Comparison of ENCODE assay signal across 29 cellular contexts in genomic region chr10:33841678-33842077, GRCh38.
"Had no signal": no experiment of that assay in that cellular context is flagged by ENCODE, and none has a peak within 500 bp of the region (broad histone marks: within the 10 kb centered on the region; RNA-seq: fewer than 3 reads in every experiment).

No MANE protein-coding gene starts in this region.

- H3K4me3 Mint-ChIP-seq: stimulated activated effector memory CD8-positive, alpha-beta T cell treated with anti-CD3 and anti-CD28 coated beads, Interleukin-12 subunit alpha, Interleukin-12 subunit beta, amount 100 ng/mL, for 72 hours; stimulated activated memory B cell treated with anti-CD40 and anti-IgM and Interleukin-4, amounts not matched to agents 10 μg/mL and 1 μg/mL and 100 μg/mL, for 72 hours; stimulated activated naive B cell treated with anti-CD40 and anti-IgM and Interleukin-4, amounts not matched to agents 10 μg/mL and 1 μg/mL and 100 μg/mL, for 72 hours; stimulated activated naive CD8-positive, alpha-beta T cell treated with anti-CD3 and anti-CD28 coated beads, Interleukin-15, amount 100 ng/mL, for 72 hours; stimulated activated naive CD8-positive, alpha-beta T cell treated with anti-CD3 and anti-CD28 coated beads, Interleukin-15, Interleukin-2, amounts not matched to agents 100 ng/mL and 50 ng/mL, for 24 hours; type B pancreatic cell had no signal

- H3K27ac ChIP-seq: stomach, suprapubic skin, testis, thoracic aorta, thyroid gland, tibial artery, tibial nerve, transverse colon, upper lobe of left lung, upper lobe of right lung, uterus, vagina had no signal

- H3K4me1 ChIP-seq: stomach, suprapubic skin, testis, thyroid gland, tibial artery, tibial nerve, transverse colon, upper lobe of left lung, upper lobe of right lung, uterus, vagina had no signal

- FAIRE-seq: urothelium cell line had no signal

- H3K4me1 Mint-ChIP-seq: stimulated activated effector memory CD8-positive, alpha-beta T cell treated with anti-CD3 and anti-CD28 coated beads, Interleukin-12 subunit alpha, Interleukin-12 subunit beta, amount 100 ng/mL, for 72 hours; stimulated activated memory B cell treated with anti-CD40 and anti-IgM and Interleukin-4, amounts not matched to agents 10 μg/mL and 1 μg/mL and 100 μg/mL, for 72 hours; stimulated activated naive B cell treated with anti-CD40 and anti-IgM and Interleukin-4, amounts not matched to agents 10 μg/mL and 1 μg/mL and 100 μg/mL, for 72 hours; stimulated activated naive CD8-positive, alpha-beta T cell treated with anti-CD3 and anti-CD28 coated beads, Interleukin-15, amount 100 ng/mL, for 72 hours had no signal

- DNase-seq: stimulated activated CD4-positive, alpha-beta T cell treated with anti-CD3 and anti-CD28 coated beads, Interleukin-2, amount 100 ng/mL, for 48 hours; stimulated activated CD4-positive, alpha-beta T cell treated with anti-CD3 and anti-CD28 coated beads, Interleukin-4, amount 100 ng/mL, for 1 hour; stimulated activated CD4-positive, alpha-beta T cell treated with anti-CD3 and anti-CD28 coated beads, Interleukin-4, amount 100 ng/mL, for 24 hours; stimulated activated CD4-positive, alpha-beta T cell treated with anti-CD3 and anti-CD28 coated beads, Interleukin-4, amount 100 ng/mL, for 4 hours; stimulated activated CD8-positive, alpha-beta memory T cell treated with anti-CD3 and anti-CD28 coated beads, Interleukin-4, amount 100 ng/mL, for 48 hours; stimulated activated naive B cell treated with anti-CD40 and anti-IgM and Interleukin-4, amounts not matched to agents 10 μg/mL and 1 μg/mL and 100 μg/mL, for 72 hours; stimulated activated naive CD4-positive, alpha-beta T cell; stimulated activated naive CD4-positive, alpha-beta T cell treated with Interleukin-2 at 50 U/mL for 16 hours; stimulated activated naive CD8-positive, alpha-beta T cell treated with anti-CD3 and anti-CD28 coated beads, Interleukin-15, amount 100 ng/mL, for 72 hours; stimulated activated naive CD8-positive, alpha-beta T cell treated with anti-CD3 and anti-CD28 coated beads, Interleukin-15, Interleukin-2, amounts not matched to agents 100 U/mL and 50 U/mL, for 24 hours; stomach; substantia nigra; testis; thyroid gland; tibial artery; transverse colon; trophoblast cell; upper lobe of left lung; upper lobe of right lung; uterus had no signal

- H3K9me3 ChIP-seq: testis, thoracic aorta, thyroid gland, tibial artery, transverse colon, upper lobe of left lung, upper lobe of right lung, uterus, vagina had no signal

- H3K36me3 Mint-ChIP-seq: stimulated activated effector memory CD8-positive, alpha-beta T cell treated with anti-CD3 and anti-CD28 coated beads, Interleukin-12 subunit alpha, Interleukin-12 subunit beta, amount 100 ng/mL, for 72 hours; stimulated activated memory B cell treated with anti-CD40 and anti-IgM and Interleukin-4, amounts not matched to agents 10 μg/mL and 1 μg/mL and 100 μg/mL, for 72 hours; stimulated activated naive B cell treated with anti-CD40 and anti-IgM and Interleukin-4, amounts not matched to agents 10 μg/mL and 1 μg/mL and 100 μg/mL, for 72 hours; type B pancreatic cell had no signal

- H3K27ac Mint-ChIP-seq: stimulated activated effector memory CD8-positive, alpha-beta T cell treated with anti-CD3 and anti-CD28 coated beads, Interleukin-12 subunit alpha, Interleukin-12 subunit beta, amount 100 ng/mL, for 72 hours; stimulated activated memory B cell treated with anti-CD40 and anti-IgM and Interleukin-4, amounts not matched to agents 10 μg/mL and 1 μg/mL and 100 μg/mL, for 72 hours; stimulated activated naive B cell treated with anti-CD40 and anti-IgM and Interleukin-4, amounts not matched to agents 10 μg/mL and 1 μg/mL and 100 μg/mL, for 72 hours; stimulated activated naive CD8-positive, alpha-beta T cell treated with anti-CD3 and anti-CD28 coated beads, Interleukin-15, amount 100 ng/mL, for 72 hours; stimulated activated naive CD8-positive, alpha-beta T cell treated with anti-CD3 and anti-CD28 coated beads, Interleukin-15, Interleukin-2, amounts not matched to agents 100 ng/mL and 50 ng/mL, for 24 hours; type B pancreatic cell had no signal

- H3K4me3 ChIP-seq: stomach, suprapubic skin, testis, thoracic aorta, thyroid gland, tibial artery, tibial nerve, transverse colon, upper lobe of left lung, upper lobe of right lung, uterus, vagina had no signal

- H3K27me3 Mint-ChIP-seq: stimulated activated memory B cell treated with anti-CD40 and anti-IgM and Interleukin-4, amounts not matched to agents 10 μg/mL and 1 μg/mL and 100 μg/mL, for 72 hours; stimulated activated naive B cell treated with anti-CD40 and anti-IgM and Interleukin-4, amounts not matched to agents 10 μg/mL and 1 μg/mL and 100 μg/mL, for 72 hours; stimulated activated naive CD8-positive, alpha-beta T cell treated with anti-CD3 and anti-CD28 coated beads, Interleukin-15, amount 100 ng/mL, for 72 hours; stimulated activated naive CD8-positive, alpha-beta T cell treated with anti-CD3 and anti-CD28 coated beads, Interleukin-15, Interleukin-2, amounts not matched to agents 100 ng/mL and 50 ng/mL, for 24 hours; type B pancreatic cell had no signal

- H3K36me3 ChIP-seq: stomach, suprapubic skin, thoracic aorta, thyroid gland, tibial artery, tibial nerve, transverse colon, upper lobe of left lung, upper lobe of right lung, uterus, vagina had no signal
